Comparison of ENCODE assay signal across 19 cellular contexts in the genomic region with DNA sequence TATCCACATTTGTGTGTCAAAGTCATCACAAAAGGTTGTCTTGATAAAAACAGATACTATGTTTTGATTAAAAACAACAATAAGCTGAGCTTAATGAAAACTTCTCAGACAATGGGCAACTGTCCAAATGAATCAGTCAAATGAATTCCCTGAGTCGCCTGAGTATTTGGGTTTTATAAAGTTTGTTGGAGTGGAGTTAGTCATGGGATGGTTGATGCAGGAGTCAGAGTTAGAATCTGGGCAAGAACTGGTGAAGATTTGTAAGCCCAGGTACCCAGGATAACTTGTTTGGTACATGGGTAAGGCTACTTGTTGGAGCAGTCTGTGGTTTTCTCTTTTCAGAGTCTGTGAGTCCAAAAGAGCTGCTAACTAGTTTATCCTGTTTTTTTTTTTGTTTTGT. TPM values are rescaled to one million over a fixed set of nuclear protein-coding genes. Genes with fewer than 3 reads are reported as not detected.
DNase-seq lines count a peak whose midpoint lies in the region; ATAC-seq and TF ChIP-seq lines count a peak whose summit lies in the region.
"Had no signal": no experiment of that assay in that cellular context is flagged by ENCODE, and none has a peak within 500 bp of the region (broad histone marks: within the 10 kb centered on the region; RNA-seq: fewer than 3 reads in every experiment).

No MANE protein-coding gene starts in this region.

- H3K4me1 ChIP-seq in ascending aorta (no peaks in the 10 kb centered on the region), Peyer's patch (peaks cover 0 to 7% (median 0%) of the 10 kb centered on the region in 4 donors)

- DNase-seq in GM04503 (ENCODE audit: low read depth) (peak; percentile 66), RKO (ENCODE audit: low spot score) (peak; percentile 68), epithelial cell of prostate (ENCODE audit: low read depth, low spot score) (peak; percentile 77), renal cortical epithelial cell (ENCODE audit: low read depth) (peak; percentile 79), ascending aorta (ENCODE audit: low spot score in 2 of 2) (no peak), Peyer's patch (no peak)
- DNase-seq: aorta; CD4-positive, alpha-beta memory T cell; effector memory CD8-positive, alpha-beta T cell; GF-D8; Karpas-422; NCI-H1694 treated with DMSO at 0.1 percent for 48 hours; NCI-H774; SIG-M5; stimulated activated CD4-positive, alpha-beta T cell treated with anti-CD3 and anti-CD28 coated beads, Interleukin-2, amount 100 ng/mL, for 48 hours had no signal

- H3K27ac ChIP-seq in epithelial cell of prostate: no peak overlapping the region
- no peak overlapping the region for H3K27ac ChIP-seq in ascending aorta
- H3K27ac ChIP-seq in Peyer's patch: no peak overlapping the region
- H3K27ac ChIP-seq: hepatocyte had no signal

- TF ChIP-seq POLR2A in Peyer's patch (IDR thresholded peaks at IDR 0.05): no peak

- TF ChIP-seq CTCF in ascending aorta (IDR thresholded peaks at IDR 0.05) (no peak), Peyer's patch (IDR thresholded peaks at IDR 0.05) (no peak)

- H3K4me3 ChIP-seq in ascending aorta (no peak overlapping the region), Peyer's patch (no peak overlapping the region)
- H3K4me3 ChIP-seq: hepatocyte had no signal

- H3K27me3 ChIP-seq in ascending aorta (no peaks in the 10 kb centered on the region), Peyer's patch (no peaks in the 10 kb centered on the region)
- H3K27me3 ChIP-seq: hepatocyte had no signal

- H3K36me3 ChIP-seq in ascending aorta: no peaks in the 10 kb centered on the region
- no peaks in the 10 kb centered on the region for H3K36me3 ChIP-seq in Peyer's patch

- H3K9me3 ChIP-seq in ascending aorta: no peaks in the 10 kb centered on the region
- no peaks in the 10 kb centered on the region for H3K9me3 ChIP-seq in Peyer's patch

- no peak for ATAC-seq in HG03378 (IDR thresholded peaks at IDR 0.05; ENCODE audit: unreplicated experiment)
- no peak for ATAC-seq in HG03442 (IDR thresholded peaks at IDR 0.05; ENCODE audit: unreplicated experiment)
- ATAC-seq: effector memory CD8-positive, alpha-beta T cell; natural killer cell treated with Interleukin-12 subunit alpha and Interleukin-12 subunit beta and Interleukin-15 and Interleukin-18, amount 100 ng/mL, for 72 hours had no signal

- intact Hi-C loops in ascending aorta (cut with DNase I): no loop called here

RNA-seq across cellular contexts. Expression of a gene that starts 34.4 kb away (rescaled TPM):
- total RNA-seq in renal cortical epithelial cell: under 0.01 and 1.2 TPM in 2 replicates
- total RNA-seq in ascending aorta: 79.9 TPM
- total RNA-seq in Peyer's patch: 10 to 100 TPM in 1 of 4 donors, 1 to 10 TPM in 3; 2.8 to 73.4 (median 6.9) TPM
- total RNA-seq: CD4-positive, alpha-beta memory T cell had no signal

Comparison
In these comparisons a context has a peak if more than half of its experiments do, and no peak if none do; other contexts are left out.
1. DNase-seq: peak in GM04503 (single experiment), RKO (single experiment), epithelial cell of prostate (single experiment) and renal cortical epithelial cell (single experiment); none in ascending aorta (0 of 2) and Peyer's patch (0 of 3).